Comparison of ENCODE assay signal across 1 cellular context in the genomic region with DNA sequence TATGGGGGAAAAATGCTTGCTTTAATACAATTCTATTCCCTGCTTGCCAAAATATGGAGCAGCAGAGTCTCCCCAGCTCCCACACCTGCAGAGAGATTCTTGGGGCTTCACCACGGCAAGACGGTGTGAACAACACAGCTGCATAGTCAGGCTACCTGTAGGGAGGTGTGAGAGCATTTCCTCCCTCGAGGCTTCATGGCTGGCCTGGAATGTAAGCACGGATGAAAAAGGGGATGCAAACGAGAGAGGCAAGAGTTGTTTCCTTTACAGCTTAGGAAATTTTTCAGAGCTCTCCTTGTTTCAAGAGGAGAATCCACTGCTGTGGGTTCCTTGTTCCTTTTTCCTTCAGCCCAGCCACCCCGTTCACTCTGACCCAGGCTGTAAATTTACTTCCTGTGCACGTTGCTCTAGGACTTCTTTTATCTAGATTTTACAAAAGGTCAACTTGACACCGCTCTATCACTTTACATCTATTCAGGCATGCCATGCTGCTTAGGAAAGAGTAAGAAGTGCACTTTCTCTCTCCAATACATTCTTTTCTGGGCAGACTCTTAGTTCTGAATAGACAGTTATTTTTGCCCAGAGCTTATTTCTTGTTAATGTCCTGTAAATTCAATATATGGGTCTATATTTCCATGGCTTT.
TF ChIP-seq lines count a peak whose summit lies in the region.

No MANE protein-coding gene starts in this region.

TF ChIP-seq in K562, 482 proteins besides CTCF, POLR2A, EP300 and RAD21 (continued from another document):
- TF ChIP-seq, protein P1, sequence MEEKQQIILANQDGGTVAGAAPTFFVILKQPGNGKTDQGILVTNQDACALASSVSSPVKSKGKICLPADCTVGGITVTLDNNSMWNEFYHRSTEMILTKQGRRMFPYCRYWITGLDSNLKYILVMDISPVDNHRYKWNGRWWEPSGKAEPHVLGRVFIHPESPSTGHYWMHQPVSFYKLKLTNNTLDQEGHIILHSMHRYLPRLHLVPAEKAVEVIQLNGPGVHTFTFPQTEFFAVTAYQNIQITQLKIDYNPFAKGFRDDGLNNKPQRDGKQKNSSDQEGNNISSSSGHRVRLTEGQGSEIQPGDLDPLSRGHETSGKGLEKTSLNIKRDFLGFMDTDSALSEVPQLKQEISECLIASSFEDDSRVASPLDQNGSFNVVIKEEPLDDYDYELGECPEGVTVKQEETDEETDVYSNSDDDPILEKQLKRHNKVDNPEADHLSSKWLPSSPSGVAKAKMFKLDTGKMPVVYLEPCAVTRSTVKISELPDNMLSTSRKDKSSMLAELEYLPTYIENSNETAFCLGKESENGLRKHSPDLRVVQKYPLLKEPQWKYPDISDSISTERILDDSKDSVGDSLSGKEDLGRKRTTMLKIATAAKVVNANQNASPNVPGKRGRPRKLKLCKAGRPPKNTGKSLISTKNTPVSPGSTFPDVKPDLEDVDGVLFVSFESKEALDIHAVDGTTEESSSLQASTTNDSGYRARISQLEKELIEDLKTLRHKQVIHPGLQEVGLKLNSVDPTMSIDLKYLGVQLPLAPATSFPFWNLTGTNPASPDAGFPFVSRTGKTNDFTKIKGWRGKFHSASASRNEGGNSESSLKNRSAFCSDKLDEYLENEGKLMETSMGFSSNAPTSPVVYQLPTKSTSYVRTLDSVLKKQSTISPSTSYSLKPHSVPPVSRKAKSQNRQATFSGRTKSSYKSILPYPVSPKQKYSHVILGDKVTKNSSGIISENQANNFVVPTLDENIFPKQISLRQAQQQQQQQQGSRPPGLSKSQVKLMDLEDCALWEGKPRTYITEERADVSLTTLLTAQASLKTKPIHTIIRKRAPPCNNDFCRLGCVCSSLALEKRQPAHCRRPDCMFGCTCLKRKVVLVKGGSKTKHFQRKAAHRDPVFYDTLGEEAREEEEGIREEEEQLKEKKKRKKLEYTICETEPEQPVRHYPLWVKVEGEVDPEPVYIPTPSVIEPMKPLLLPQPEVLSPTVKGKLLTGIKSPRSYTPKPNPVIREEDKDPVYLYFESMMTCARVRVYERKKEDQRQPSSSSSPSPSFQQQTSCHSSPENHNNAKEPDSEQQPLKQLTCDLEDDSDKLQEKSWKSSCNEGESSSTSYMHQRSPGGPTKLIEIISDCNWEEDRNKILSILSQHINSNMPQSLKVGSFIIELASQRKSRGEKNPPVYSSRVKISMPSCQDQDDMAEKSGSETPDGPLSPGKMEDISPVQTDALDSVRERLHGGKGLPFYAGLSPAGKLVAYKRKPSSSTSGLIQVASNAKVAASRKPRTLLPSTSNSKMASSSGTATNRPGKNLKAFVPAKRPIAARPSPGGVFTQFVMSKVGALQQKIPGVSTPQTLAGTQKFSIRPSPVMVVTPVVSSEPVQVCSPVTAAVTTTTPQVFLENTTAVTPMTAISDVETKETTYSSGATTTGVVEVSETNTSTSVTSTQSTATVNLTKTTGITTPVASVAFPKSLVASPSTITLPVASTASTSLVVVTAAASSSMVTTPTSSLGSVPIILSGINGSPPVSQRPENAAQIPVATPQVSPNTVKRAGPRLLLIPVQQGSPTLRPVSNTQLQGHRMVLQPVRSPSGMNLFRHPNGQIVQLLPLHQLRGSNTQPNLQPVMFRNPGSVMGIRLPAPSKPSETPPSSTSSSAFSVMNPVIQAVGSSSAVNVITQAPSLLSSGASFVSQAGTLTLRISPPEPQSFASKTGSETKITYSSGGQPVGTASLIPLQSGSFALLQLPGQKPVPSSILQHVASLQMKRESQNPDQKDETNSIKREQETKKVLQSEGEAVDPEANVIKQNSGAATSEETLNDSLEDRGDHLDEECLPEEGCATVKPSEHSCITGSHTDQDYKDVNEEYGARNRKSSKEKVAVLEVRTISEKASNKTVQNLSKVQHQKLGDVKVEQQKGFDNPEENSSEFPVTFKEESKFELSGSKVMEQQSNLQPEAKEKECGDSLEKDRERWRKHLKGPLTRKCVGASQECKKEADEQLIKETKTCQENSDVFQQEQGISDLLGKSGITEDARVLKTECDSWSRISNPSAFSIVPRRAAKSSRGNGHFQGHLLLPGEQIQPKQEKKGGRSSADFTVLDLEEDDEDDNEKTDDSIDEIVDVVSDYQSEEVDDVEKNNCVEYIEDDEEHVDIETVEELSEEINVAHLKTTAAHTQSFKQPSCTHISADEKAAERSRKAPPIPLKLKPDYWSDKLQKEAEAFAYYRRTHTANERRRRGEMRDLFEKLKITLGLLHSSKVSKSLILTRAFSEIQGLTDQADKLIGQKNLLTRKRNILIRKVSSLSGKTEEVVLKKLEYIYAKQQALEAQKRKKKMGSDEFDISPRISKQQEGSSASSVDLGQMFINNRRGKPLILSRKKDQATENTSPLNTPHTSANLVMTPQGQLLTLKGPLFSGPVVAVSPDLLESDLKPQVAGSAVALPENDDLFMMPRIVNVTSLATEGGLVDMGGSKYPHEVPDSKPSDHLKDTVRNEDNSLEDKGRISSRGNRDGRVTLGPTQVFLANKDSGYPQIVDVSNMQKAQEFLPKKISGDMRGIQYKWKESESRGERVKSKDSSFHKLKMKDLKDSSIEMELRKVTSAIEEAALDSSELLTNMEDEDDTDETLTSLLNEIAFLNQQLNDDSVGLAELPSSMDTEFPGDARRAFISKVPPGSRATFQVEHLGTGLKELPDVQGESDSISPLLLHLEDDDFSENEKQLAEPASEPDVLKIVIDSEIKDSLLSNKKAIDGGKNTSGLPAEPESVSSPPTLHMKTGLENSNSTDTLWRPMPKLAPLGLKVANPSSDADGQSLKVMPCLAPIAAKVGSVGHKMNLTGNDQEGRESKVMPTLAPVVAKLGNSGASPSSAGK (IDR thresholded peaks at IDR 0.05): peak; percentile 26; the same call in 1 of the 2 replicates
- TF ChIP-seq, protein P2, sequence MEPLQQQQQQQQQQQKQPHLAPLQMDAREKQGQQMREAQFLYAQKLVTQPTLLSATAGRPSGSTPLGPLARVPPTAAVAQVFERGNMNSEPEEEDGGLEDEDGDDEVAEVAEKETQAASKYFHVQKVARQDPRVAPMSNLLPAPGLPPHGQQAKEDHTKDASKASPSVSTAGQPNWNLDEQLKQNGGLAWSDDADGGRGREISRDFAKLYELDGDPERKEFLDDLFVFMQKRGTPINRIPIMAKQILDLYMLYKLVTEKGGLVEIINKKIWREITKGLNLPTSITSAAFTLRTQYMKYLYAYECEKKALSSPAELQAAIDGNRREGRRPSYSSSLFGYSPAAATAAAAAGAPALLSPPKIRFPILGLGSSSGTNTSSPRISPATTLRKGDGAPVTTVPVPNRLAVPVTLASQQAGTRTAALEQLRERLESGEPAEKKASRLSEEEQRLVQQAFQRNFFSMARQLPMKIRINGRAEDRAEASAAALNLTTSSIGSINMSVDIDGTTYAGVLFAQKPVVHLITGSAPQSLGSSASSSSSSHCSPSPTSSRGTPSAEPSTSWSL (CRISPR knock-in tag; IDR thresholded peaks at IDR 0.05; ENCODE audit: borderline replicate concordance): no peak
- TF ChIP-seq MIER1 (IDR thresholded peaks at IDR 0.05; ENCODE audit: low read depth): no peak
- no peak for TF ChIP-seq NFRKB (IDR thresholded peaks at IDR 0.05; ENCODE audit: low read depth)
- TF ChIP-seq NR2C1 (IDR thresholded peaks at IDR 0.05): peak; percentile 58; the same call in 1 of the 2 replicates
- TF ChIP-seq NR2C1 (tag; IDR thresholded peaks at IDR 0.05): peak; percentile 43
- no peak for TF ChIP-seq ZNF263 (CRISPR knock-in tag; IDR thresholded peaks at IDR 0.05; ENCODE audit: borderline replicate concordance)
- TF ChIP-seq, protein P3, sequence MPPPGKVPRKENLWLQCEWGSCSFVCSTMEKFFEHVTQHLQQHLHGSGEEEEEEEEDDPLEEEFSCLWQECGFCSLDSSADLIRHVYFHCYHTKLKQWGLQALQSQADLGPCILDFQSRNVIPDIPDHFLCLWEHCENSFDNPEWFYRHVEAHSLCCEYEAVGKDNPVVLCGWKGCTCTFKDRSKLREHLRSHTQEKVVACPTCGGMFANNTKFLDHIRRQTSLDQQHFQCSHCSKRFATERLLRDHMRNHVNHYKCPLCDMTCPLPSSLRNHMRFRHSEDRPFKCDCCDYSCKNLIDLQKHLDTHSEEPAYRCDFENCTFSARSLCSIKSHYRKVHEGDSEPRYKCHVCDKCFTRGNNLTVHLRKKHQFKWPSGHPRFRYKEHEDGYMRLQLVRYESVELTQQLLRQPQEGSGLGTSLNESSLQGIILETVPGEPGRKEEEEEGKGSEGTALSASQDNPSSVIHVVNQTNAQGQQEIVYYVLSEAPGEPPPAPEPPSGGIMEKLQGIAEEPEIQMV (tag; conservative IDR thresholded peaks at IDR 0.05; ENCODE audit: low read depth): no peak
- no peak for TF ChIP-seq NR2C2 (CRISPR knock-in tag; IDR thresholded peaks at IDR 0.05)
- peak; percentile 31; the same call in 1 of the 2 replicates for TF ChIP-seq NR2C2 (tag; IDR thresholded peaks at IDR 0.05)
- TF ChIP-seq PHB (CRISPR knock-in tag; IDR thresholded peaks at IDR 0.05): no peak
- peak; percentile 57 for TF ChIP-seq L3MBTL2 (IDR thresholded peaks at IDR 0.05)
- no peak for TF ChIP-seq POLR3A (IDR thresholded peaks at IDR 0.05; ENCODE audit: borderline replicate concordance, extremely low read depth, insufficient read depth, insufficient read length)
- no peak for TF ChIP-seq SMARCB1 (IDR thresholded peaks at IDR 0.05; ENCODE audit: insufficient read length, low read depth)
- no peak for TF ChIP-seq MCM7 (IDR thresholded peaks at IDR 0.05)
- TF ChIP-seq ARNT (IDR thresholded peaks at IDR 0.05): no peak
- TF ChIP-seq GABPA (tag; conservative IDR thresholded peaks at IDR 0.05; ENCODE audit: low read depth): peak; percentile 49
- TF ChIP-seq ZNF354B (CRISPR knock-in tag; IDR thresholded peaks at IDR 0.05): no peak
- TF ChIP-seq HDAC1 (IDR thresholded peaks at IDR 0.05): no peak
- TF ChIP-seq NFIC (IDR thresholded peaks at IDR 0.05): no peak
- no peak for TF ChIP-seq SREBF1 (IDR thresholded peaks at IDR 0.05; ENCODE audit: borderline replicate concordance, low read depth, low read length)
- TF ChIP-seq WHSC1 (IDR thresholded peaks at IDR 0.05; ENCODE audit: low read length): no peak
- TF ChIP-seq HDAC2 (IDR thresholded peaks at IDR 0.05): no peak
